Comparison of ENCODE assay signal across 29 cellular contexts in genomic region chr6:104064876-104065275, GRCh38.
"Had no signal": no experiment of that assay in that cellular context is flagged by ENCODE, and none has a peak within 500 bp of the region (broad histone marks: within the 10 kb centered on the region; RNA-seq: fewer than 3 reads in every experiment).

No MANE protein-coding gene starts in this region.

- H3K4me3 Mint-ChIP-seq: activated CD4-positive, alpha-beta memory T cell treated with anti-CD3 and anti-CD28 coated beads, Interleukin-2, amount 10 ng/mL, durations not matched to agents 7 days and 5 days; activated CD4-positive, alpha-beta T cell treated with anti-CD3 and anti-CD28 coated beads, Interleukin-2, amount 10 ng/mL, durations not matched to agents 7 days and 5 days; activated naive CD4-positive, alpha-beta T cell treated with anti-CD3 and anti-CD28 coated beads, Interleukin-2, amount 10 ng/mL, durations not matched to agents 7 days and 5 days; activated naive CD8-positive, alpha-beta T cell treated with anti-CD3 and anti-CD28 coated beads, Interleukin-2, amount 10 ng/mL, durations not matched to agents 7 days and 5 days; activated T-cell treated with anti-CD3 and anti-CD28 coated beads, Interleukin-2, amount 50 U/mL, for 24 hours; activated T-cell treated with anti-CD3 and anti-CD28 coated beads, Interleukin-2, amount 50 U/mL, for 72 hours; brain; effector memory CD8-positive, alpha-beta T cell; WTC11 had no signal

- H3K27ac ChIP-seq: ascending aorta, esophagus muscularis mucosa, foreskin keratinocyte, gastrocnemius medialis, heart right ventricle, VCaP had no signal

- H3K36me3 Mint-ChIP-seq: activated naive CD4-positive, alpha-beta T cell treated with anti-CD3 and anti-CD28 coated beads, Interleukin-2, amount 10 ng/mL, durations not matched to agents 7 days and 5 days; activated naive CD4-positive, alpha-beta T cell treated with anti-CD3 and anti-CD28 coated beads, Interleukin-2, amount 50 U/mL, for 72 hours; activated naive CD8-positive, alpha-beta T cell treated with anti-CD3 and anti-CD28 coated beads, Interleukin-2, amount 10 ng/mL, durations not matched to agents 7 days and 5 days; brain; WTC11 had no signal

- H3K27ac Mint-ChIP-seq: activated CD4-positive, alpha-beta memory T cell treated with anti-CD3 and anti-CD28 coated beads, Interleukin-2, amount 10 ng/mL, durations not matched to agents 7 days and 5 days; activated CD4-positive, alpha-beta T cell treated with anti-CD3 and anti-CD28 coated beads, Interleukin-2, amount 10 ng/mL, durations not matched to agents 7 days and 5 days; activated naive CD4-positive, alpha-beta T cell treated with anti-CD3 and anti-CD28 coated beads, Interleukin-2, amount 10 ng/mL, durations not matched to agents 7 days and 5 days; activated naive CD4-positive, alpha-beta T cell treated with anti-CD3 and anti-CD28 coated beads, Interleukin-2, amount 50 U/mL, for 72 hours; activated naive CD8-positive, alpha-beta T cell treated with anti-CD3 and anti-CD28 coated beads, Interleukin-2, amount 10 ng/mL, durations not matched to agents 7 days and 5 days; activated T-cell treated with anti-CD3 and anti-CD28 coated beads, Interleukin-2, amount 50 U/mL, for 24 hours; activated T-cell treated with anti-CD3 and anti-CD28 coated beads, Interleukin-2, amount 50 U/mL, for 72 hours; effector memory CD8-positive, alpha-beta T cell; WTC11 had no signal

- H3K9me3 Mint-ChIP-seq: activated CD4-positive, alpha-beta memory T cell treated with anti-CD3 and anti-CD28 coated beads, Interleukin-2, amount 10 ng/mL, durations not matched to agents 7 days and 5 days; activated CD4-positive, alpha-beta T cell treated with anti-CD3 and anti-CD28 coated beads, Interleukin-2, amount 10 ng/mL, durations not matched to agents 7 days and 5 days; activated naive CD4-positive, alpha-beta T cell treated with anti-CD3 and anti-CD28 coated beads, Interleukin-2, amount 10 ng/mL, durations not matched to agents 7 days and 5 days; activated T-cell treated with anti-CD3 and anti-CD28 coated beads, Interleukin-2, amount 50 U/mL, for 24 hours had no signal

- H3K4me1 Mint-ChIP-seq: activated CD4-positive, alpha-beta memory T cell treated with anti-CD3 and anti-CD28 coated beads, Interleukin-2, amount 10 ng/mL, durations not matched to agents 7 days and 5 days; activated CD4-positive, alpha-beta T cell treated with anti-CD3 and anti-CD28 coated beads, Interleukin-2, amount 10 ng/mL, durations not matched to agents 7 days and 5 days; activated naive CD4-positive, alpha-beta T cell treated with anti-CD3 and anti-CD28 coated beads, Interleukin-2, amount 10 ng/mL, durations not matched to agents 7 days and 5 days; activated naive CD8-positive, alpha-beta T cell treated with anti-CD3 and anti-CD28 coated beads, Interleukin-2, amount 10 ng/mL, durations not matched to agents 7 days and 5 days; brain had no signal

- ATAC-seq: activated naive CD4-positive, alpha-beta T cell treated with anti-CD3 and anti-CD28 coated beads, Interleukin-2, amount 50 U/mL, for 72 hours; activated T-cell treated with anti-CD3 and anti-CD28 coated beads, Interleukin-2, amount 50 U/mL, for 72 hours; effector memory CD8-positive, alpha-beta T cell; foreskin keratinocyte; gastrocnemius medialis; heart right ventricle; WTC11 had no signal

- DNase-seq: activated CD4-positive, alpha-beta memory T cell treated with anti-CD3 and anti-CD28 coated beads, Interleukin-2, amount 10 ng/mL, durations not matched to agents 7 days and 5 days; activated CD4-positive, alpha-beta T cell treated with anti-CD3 and anti-CD28 coated beads for 1 hour; activated CD4-positive, alpha-beta T cell treated with anti-CD3 and anti-CD28 coated beads for 4 hours; activated CD4-positive, alpha-beta T cell treated with anti-CD3 and anti-CD28 coated beads, Interleukin-2, amount 10 ng/mL, durations not matched to agents 7 days and 5 days; activated CD4-positive, alpha-beta T cell treated with anti-CD3 and anti-CD28 coated beads, Interleukin-2, amount 50 U/mL, for 4 hours; activated CD8-positive, alpha-beta memory T cell treated with anti-CD3 and anti-CD28 coated beads, Interleukin-2, amount 50 U/mL, for 48 hours; activated gamma-delta T cell; activated naive CD4-positive, alpha-beta T cell; activated naive CD4-positive, alpha-beta T cell treated with anti-CD3 and anti-CD28 coated beads, Interleukin-2, amount 10 ng/mL, durations not matched to agents 7 days and 5 days; activated naive CD8-positive, alpha-beta T cell treated with anti-CD3 and anti-CD28 coated beads, Interleukin-2, amount 10 ng/mL, durations not matched to agents 7 days and 5 days; activated T-cell treated with anti-CD3 and anti-CD28 coated beads for 4 hours; activated T-cell treated with anti-CD3 and anti-CD28 coated beads, Interleukin-2, amount 50 U/mL, for 24 hours; activated T-cell treated with anti-CD3 and anti-CD28 coated beads, Interleukin-2, amount 50 U/mL, for 72 hours; cortex of kidney; dermis blood vessel endothelial cell; effector CD4-positive, alpha-beta T cell; effector memory CD8-positive, alpha-beta T cell; erythroblast; foreskin keratinocyte; gastrocnemius medialis; glutamatergic neuron; heart right ventricle; T-helper 2 cell had no signal
